ENCODE assay signal across 1 cellular context in the genomic region with DNA sequence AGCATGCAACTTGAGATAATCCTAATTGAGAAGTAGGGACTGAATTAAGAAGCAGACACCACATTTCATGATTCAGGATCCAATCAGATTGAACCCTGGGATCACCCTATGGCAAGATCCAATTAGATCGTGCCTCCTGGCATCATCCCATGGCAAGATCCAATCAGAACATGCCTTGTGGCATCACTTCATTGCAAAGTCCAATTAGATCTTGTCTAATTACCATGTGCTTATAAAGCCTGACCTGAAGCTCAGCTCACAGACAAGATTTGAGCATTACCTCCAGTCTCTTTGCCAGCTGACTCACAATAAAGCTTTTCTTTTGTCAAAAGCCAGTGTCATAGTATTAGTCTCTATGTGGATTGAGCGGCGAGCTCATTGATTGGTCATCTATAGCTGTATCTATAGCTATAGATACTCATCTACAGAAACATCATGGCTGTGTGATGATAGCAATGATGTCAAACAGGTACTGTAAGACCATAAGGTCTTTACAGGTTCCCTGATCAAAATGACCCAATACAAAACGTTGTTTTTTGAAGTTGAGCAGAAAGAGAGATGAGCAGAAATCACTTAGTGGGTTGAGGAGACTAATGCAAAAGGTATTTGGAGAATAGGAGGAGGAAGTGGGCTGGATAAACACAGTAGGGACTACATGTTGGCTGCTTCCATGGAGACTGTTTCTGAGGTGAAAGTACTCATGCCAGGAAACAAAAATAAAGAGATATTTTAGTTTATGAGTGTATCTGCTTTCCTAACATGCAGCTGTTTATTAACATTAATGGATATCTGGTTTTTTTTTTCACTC.
TF ChIP-seq lines count a peak whose summit lies in the region.

No MANE protein-coding gene starts in this region.

TF ChIP-seq in GM23338, 12 proteins besides CTCF, POLR2A, EP300 and RAD21 (continued from another document):
- TF ChIP-seq, protein P1, sequence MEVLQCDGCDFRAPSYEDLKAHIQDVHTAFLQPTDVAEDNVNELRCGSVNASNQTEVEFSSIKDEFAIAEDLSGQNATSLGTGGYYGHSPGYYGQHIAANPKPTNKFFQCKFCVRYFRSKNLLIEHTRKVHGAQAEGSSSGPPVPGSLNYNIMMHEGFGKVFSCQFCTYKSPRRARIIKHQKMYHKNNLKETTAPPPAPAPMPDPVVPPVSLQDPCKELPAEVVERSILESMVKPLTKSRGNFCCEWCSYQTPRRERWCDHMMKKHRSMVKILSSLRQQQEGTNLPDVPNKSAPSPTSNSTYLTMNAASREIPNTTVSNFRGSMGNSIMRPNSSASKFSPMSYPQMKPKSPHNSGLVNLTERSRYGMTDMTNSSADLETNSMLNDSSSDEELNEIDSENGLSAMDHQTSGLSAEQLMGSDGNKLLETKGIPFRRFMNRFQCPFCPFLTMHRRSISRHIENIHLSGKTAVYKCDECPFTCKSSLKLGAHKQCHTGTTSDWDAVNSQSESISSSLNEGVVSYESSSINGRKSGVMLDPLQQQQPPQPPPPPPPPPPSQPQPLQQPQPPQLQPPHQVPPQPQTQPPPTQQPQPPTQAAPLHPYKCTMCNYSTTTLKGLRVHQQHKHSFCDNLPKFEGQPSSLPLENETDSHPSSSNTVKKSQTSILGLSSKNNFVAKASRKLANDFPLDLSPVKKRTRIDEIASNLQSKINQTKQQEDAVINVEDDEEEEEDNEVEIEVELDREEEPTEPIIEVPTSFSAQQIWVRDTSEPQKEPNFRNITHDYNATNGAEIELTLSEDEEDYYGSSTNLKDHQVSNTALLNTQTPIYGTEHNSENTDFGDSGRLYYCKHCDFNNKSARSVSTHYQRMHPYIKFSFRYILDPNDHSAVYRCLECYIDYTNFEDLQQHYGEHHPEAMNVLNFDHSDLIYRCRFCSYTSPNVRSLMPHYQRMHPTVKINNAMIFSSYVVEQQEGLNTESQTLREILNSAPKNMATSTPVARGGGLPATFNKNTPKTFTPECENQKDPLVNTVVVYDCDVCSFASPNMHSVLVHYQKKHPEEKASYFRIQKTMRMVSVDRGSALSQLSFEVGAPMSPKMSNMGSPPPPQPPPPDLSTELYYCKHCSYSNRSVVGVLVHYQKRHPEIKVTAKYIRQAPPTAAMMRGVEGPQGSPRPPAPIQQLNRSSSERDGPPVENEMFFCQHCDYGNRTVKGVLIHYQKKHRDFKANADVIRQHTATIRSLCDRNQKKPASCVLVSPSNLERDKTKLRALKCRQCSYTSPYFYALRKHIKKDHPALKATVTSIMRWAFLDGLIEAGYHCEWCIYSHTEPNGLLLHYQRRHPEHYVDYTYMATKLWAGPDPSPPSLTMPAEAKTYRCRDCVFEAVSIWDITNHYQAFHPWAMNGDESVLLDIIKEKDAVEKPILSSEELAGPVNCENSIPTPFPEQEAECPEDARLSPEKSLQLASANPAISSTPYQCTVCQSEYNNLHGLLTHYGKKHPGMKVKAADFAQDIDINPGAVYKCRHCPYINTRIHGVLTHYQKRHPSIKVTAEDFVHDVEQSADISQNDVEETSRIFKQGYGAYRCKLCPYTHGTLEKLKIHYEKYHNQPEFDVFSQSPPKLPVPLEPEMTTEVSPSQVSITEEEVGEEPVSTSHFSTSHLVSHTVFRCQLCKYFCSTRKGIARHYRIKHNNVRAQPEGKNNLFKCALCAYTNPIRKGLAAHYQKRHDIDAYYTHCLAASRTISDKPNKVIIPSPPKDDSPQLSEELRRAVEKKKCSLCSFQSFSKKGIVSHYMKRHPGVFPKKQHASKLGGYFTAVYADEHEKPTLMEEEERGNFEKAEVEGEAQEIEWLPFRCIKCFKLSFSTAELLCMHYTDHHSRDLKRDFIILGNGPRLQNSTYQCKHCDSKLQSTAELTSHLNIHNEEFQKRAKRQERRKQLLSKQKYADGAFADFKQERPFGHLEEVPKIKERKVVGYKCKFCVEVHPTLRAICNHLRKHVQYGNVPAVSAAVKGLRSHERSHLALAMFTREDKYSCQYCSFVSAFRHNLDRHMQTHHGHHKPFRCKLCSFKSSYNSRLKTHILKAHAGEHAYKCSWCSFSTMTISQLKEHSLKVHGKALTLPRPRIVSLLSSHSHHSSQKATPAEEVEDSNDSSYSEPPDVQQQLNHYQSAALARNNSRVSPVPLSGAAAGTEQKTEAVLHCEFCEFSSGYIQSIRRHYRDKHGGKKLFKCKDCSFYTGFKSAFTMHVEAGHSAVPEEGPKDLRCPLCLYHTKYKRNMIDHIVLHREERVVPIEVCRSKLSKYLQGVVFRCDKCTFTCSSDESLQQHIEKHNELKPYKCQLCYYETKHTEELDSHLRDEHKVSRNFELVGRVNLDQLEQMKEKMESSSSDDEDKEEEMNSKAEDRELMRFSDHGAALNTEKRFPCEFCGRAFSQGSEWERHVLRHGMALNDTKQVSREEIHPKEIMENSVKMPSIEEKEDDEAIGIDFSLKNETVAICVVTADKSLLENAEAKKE (CRISPR knock-in tag; IDR thresholded peaks at IDR 0.05) = no peak
- TF ChIP-seq POLR2AphosphoS5 (IDR thresholded peaks at IDR 0.05; ENCODE audit: low read depth) = no peak
- TF ChIP-seq CREB1 (CRISPR knock-in tag; IDR thresholded peaks at IDR 0.05; ENCODE audit: low read depth) = no peak
- no peak for TF ChIP-seq NANOG (IDR thresholded peaks at IDR 0.05; ENCODE audit: borderline replicate concordance)
- TF ChIP-seq, protein P2, sequence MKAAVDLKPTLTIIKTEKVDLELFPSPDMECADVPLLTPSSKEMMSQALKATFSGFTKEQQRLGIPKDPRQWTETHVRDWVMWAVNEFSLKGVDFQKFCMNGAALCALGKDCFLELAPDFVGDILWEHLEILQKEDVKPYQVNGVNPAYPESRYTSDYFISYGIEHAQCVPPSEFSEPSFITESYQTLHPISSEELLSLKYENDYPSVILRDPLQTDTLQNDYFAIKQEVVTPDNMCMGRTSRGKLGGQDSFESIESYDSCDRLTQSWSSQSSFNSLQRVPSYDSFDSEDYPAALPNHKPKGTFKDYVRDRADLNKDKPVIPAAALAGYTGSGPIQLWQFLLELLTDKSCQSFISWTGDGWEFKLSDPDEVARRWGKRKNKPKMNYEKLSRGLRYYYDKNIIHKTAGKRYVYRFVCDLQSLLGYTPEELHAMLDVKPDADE (IDR thresholded peaks at IDR 0.05) = no peak
- TF ChIP-seq ZNF114 (CRISPR knock-in tag; IDR thresholded peaks at IDR 0.05) = no peak
- TF ChIP-seq ZNF331 (CRISPR knock-in tag; IDR thresholded peaks at IDR 0.05; ENCODE audit: low read depth) = no peak
- TF ChIP-seq JUNB (IDR thresholded peaks at IDR 0.05; ENCODE audit: unreplicated experiment) = no peak
TF ChIP-seq in GM23338: peak in this region for 0.
